In genomic region chr12:18242380-18243089, GRCh38 we compare ENCODE assay signal across 32 cellular contexts. TPM values are rescaled to one million over a fixed set of nuclear protein-coding genes. Genes with fewer than 3 reads are reported as not detected.
DNase-seq lines count a peak whose midpoint lies in the region; ATAC-seq, FAIRE-seq and TF ChIP-seq lines count a peak whose summit lies in the region.
"Had no signal": no experiment of that assay in that cellular context is flagged by ENCODE, and none has a peak within 500 bp of the region (broad histone marks: within the 10 kb centered on the region; RNA-seq: fewer than 3 reads in every experiment).

No MANE protein-coding gene starts in this region.

- H3K27me3 Mint-ChIP-seq in progenitor cell of endocrine pancreas, result no peaks in the 10 kb centered on the region
- no peaks in the 10 kb centered on the region for H3K27me3 Mint-ChIP-seq in stimulated activated naive CD8-positive, alpha-beta T cell treated with anti-CD3 and anti-CD28 coated beads, Interleukin-15, amount 100 ng/mL, for 72 hours
- H3K27me3 Mint-ChIP-seq: activated CD4-positive, alpha-beta T cell treated with anti-CD3 and anti-CD28 coated beads for 36 hours; activated naive CD4-positive, alpha-beta T cell treated with anti-CD3 and anti-CD28 coated beads, Interleukin-2, amount 50 U/mL, for 24 hours; CD4-positive, CD25-positive, alpha-beta regulatory T cell; naive B cell had no signal

- peaks cover 21% of the 10 kb centered on the region for H3K4me1 Mint-ChIP-seq in progenitor cell of endocrine pancreas (ENCODE audit: low read depth)
- H3K4me1 Mint-ChIP-seq in stimulated activated naive CD8-positive, alpha-beta T cell treated with anti-CD3 and anti-CD28 coated beads, Interleukin-15, amount 100 ng/mL, for 72 hours, result no peaks in the 10 kb centered on the region
- H3K4me1 Mint-ChIP-seq: activated CD4-positive, alpha-beta T cell treated with anti-CD3 and anti-CD28 coated beads for 36 hours; activated naive CD4-positive, alpha-beta T cell treated with anti-CD3 and anti-CD28 coated beads, Interleukin-2, amount 50 U/mL, for 24 hours; CD4-positive, CD25-positive, alpha-beta regulatory T cell; naive B cell had no signal

- no peak for FAIRE-seq in bronchial epithelial cell (lab: Jason Lieb, UNC)
- FAIRE-seq: D721Med, endothelial cell of umbilical vein, GM18507 had no signal

- H3K9me3 Mint-ChIP-seq in progenitor cell of endocrine pancreas (ENCODE audit: low read depth), result peaks cover 13% of the 10 kb centered on the region
- H3K9me3 Mint-ChIP-seq in stimulated activated naive CD8-positive, alpha-beta T cell treated with anti-CD3 and anti-CD28 coated beads, Interleukin-15, amount 100 ng/mL, for 72 hours, result peaks cover 0 to 5% of the 10 kb centered on the region in 2 donors
- H3K9me3 Mint-ChIP-seq: activated naive CD4-positive, alpha-beta T cell treated with anti-CD3 and anti-CD28 coated beads, Interleukin-2, amount 50 U/mL, for 24 hours had no signal

- ATAC-seq in left lobe of liver (peak; percentile 80), HG02973 (IDR thresholded peaks at IDR 0.05; ENCODE audit: unreplicated experiment) (no peak)
- ATAC-seq in stimulated activated naive CD8-positive, alpha-beta T cell treated with anti-CD3 and anti-CD28 coated beads, Interleukin-15, amount 100 ng/mL, for 72 hours, result no peak
- ATAC-seq: activated CD4-positive, alpha-beta T cell treated with anti-CD3 and anti-CD28 coated beads for 36 hours; gastroesophageal sphincter had no signal

- no peaks in the 10 kb centered on the region for H3K27me3 ChIP-seq in bronchial epithelial cell (ENCODE audit: control insufficient read depth, insufficient read depth, low read length)
- H3K27me3 ChIP-seq: brain microvascular endothelial cell, gastroesophageal sphincter, Peyer's patch, tibial artery had no signal

- TF ChIP-seq CTCF in bronchial epithelial cell (IDR thresholded peaks at IDR 0.05; ENCODE audit: insufficient read depth, low read length, severe bottlenecking) (no peak), progenitor cell of endocrine pancreas (IDR thresholded peaks at IDR 0.05; ENCODE audit: unreplicated experiment) (no peak)

- H3K4me3 Mint-ChIP-seq in progenitor cell of endocrine pancreas (ENCODE audit: low read depth), result peak overlapping the region; percentile 73
- no peak overlapping the region for H3K4me3 Mint-ChIP-seq in stimulated activated naive CD8-positive, alpha-beta T cell treated with anti-CD3 and anti-CD28 coated beads, Interleukin-15, amount 100 ng/mL, for 72 hours
- H3K4me3 Mint-ChIP-seq: activated CD4-positive, alpha-beta T cell treated with anti-CD3 and anti-CD28 coated beads for 36 hours; activated naive CD4-positive, alpha-beta T cell treated with anti-CD3 and anti-CD28 coated beads, Interleukin-2, amount 50 U/mL, for 24 hours; CD4-positive, CD25-positive, alpha-beta regulatory T cell; naive B cell had no signal

- peak overlapping the region; percentile 93 for H3K27ac Mint-ChIP-seq in progenitor cell of endocrine pancreas
- H3K27ac Mint-ChIP-seq in stimulated activated naive CD8-positive, alpha-beta T cell treated with anti-CD3 and anti-CD28 coated beads, Interleukin-15, amount 100 ng/mL, for 72 hours, result no peak overlapping the region
- H3K27ac Mint-ChIP-seq: activated CD4-positive, alpha-beta T cell treated with anti-CD3 and anti-CD28 coated beads for 36 hours; activated naive CD4-positive, alpha-beta T cell treated with anti-CD3 and anti-CD28 coated beads, Interleukin-2, amount 50 U/mL, for 24 hours; CD4-positive, CD25-positive, alpha-beta regulatory T cell; naive B cell had no signal

- H3K4me3 ChIP-seq in bronchial epithelial cell (ENCODE audit: low read depth, low read length), result no peak overlapping the region
- H3K4me3 ChIP-seq: gastroesophageal sphincter, tibial artery had no signal

- no peaks in the 10 kb centered on the region for H3K36me3 ChIP-seq in bronchial epithelial cell (ENCODE audit: control insufficient read depth, insufficient read depth, low read length)
- H3K36me3 ChIP-seq: brain microvascular endothelial cell, gastroesophageal sphincter, Peyer's patch, tibial artery had no signal

- DNase-seq in DMS53 treated with DMSO at 0.1 percent for 48 hours (lab: John Stamatoyannopoulos, UW; ENCODE audit: unreplicated experiment) (peak; percentile 37), bronchial epithelial cell (ENCODE audit: low read depth) (peak; percentile 16), left lobe of liver (ENCODE audit: low spot score) (peak; percentile 70), progenitor cell of endocrine pancreas (ENCODE audit: low spot score, unreplicated experiment) (no peak), SIG-M5 (lab: John Stamatoyannopoulos, UW) (no peak), ecto neural progenitor cell (ENCODE audit: low spot score) (no peak)
- DNase-seq in stimulated activated naive CD8-positive, alpha-beta T cell treated with anti-CD3 and anti-CD28 coated beads, Interleukin-15, amount 100 ng/mL, for 72 hours, result no peak
- DNase-seq: activated CD4-positive, alpha-beta T cell treated with anti-CD3 and anti-CD28 coated beads for 36 hours; AML-193; amniotic stem cell; brain microvascular endothelial cell; CD4-positive, CD25-positive, alpha-beta regulatory T cell; EL; GOT3; mesenchymal stem cell; naive B cell; NCI-H2107; NCI-H748 treated with DMSO at 0.1 percent for 48 hours; occipital lobe; SHP77; T-helper 9 cell; tibial artery had no signal

- H3K36me3 Mint-ChIP-seq in progenitor cell of endocrine pancreas (ENCODE audit: insufficient read depth), result peaks cover 10% of the 10 kb centered on the region
- H3K36me3 Mint-ChIP-seq: activated naive CD4-positive, alpha-beta T cell treated with anti-CD3 and anti-CD28 coated beads, Interleukin-2, amount 50 U/mL, for 24 hours; CD4-positive, CD25-positive, alpha-beta regulatory T cell; naive B cell had no signal

RNA-seq across cellular contexts. Expression of gene PIK3C2G, which starts 18.8 kb away (rescaled TPM):
- total RNA-seq in bronchial epithelial cell, result 0.26 and 1.0 TPM in 2 replicates
- 17.3 TPM for total RNA-seq in left lobe of liver
- 26.0 and 26.4 TPM in 2 replicates for total RNA-seq in progenitor cell of endocrine pancreas
- total RNA-seq: A673; activated CD4-positive, alpha-beta T cell treated with anti-CD3 and anti-CD28 coated beads for 36 hours; CD4-positive, CD25-positive, alpha-beta regulatory T cell; endothelial cell of umbilical vein; fibroblast of lung; LHCN-M2 had no signal

Comparison
In these comparisons a context has a peak if more than half of its experiments do, and no peak if none do; other contexts are left out.
1. DNase-seq: peak in DMS53 treated with DMSO at 0.1 percent for 48 hours (single experiment), bronchial epithelial cell (single experiment) and left lobe of liver (single experiment); none in progenitor cell of endocrine pancreas (single experiment), SIG-M5 (single experiment), stimulated activated naive CD8-positive, alpha-beta T cell treated with anti-CD3 and anti-CD28 coated beads, Interleukin-15, amount 100 ng/mL, for 72 hours (0 of 2) and ecto neural progenitor cell (single experiment).